20 cellular contexts compared by ENCODE assay signal in genomic region chrX:3465017-3465416, GRCh38.
"Had no signal": no experiment of that assay in that cellular context is flagged by ENCODE, and none has a peak within 500 bp of the region (broad histone marks: within the 10 kb centered on the region; RNA-seq: fewer than 3 reads in every experiment).

No MANE protein-coding gene starts in this region.

- H3K27me3 Mint-ChIP-seq: dendritic cell treated with granulocyte-macrophage colony-stimulating factor and Interleukin-4, amounts not matched to agents 40 ng/mL and 50 ng/mL, for 4 days; effector memory CD8-positive, alpha-beta T cell had no signal

- H3K4me3 Mint-ChIP-seq: dendritic cell treated with granulocyte-macrophage colony-stimulating factor and Interleukin-4, amounts not matched to agents 40 ng/mL and 50 ng/mL, for 4 days; effector memory CD8-positive, alpha-beta T cell; endodermal cell had no signal

- H3K9me3 Mint-ChIP-seq: dendritic cell treated with granulocyte-macrophage colony-stimulating factor and Interleukin-4, amounts not matched to agents 40 ng/mL and 50 ng/mL, for 4 days had no signal

- DNase-seq: colonic mucosa; cortex of kidney; dermis blood vessel endothelial cell; dorsolateral prefrontal cortex; effector CD4-positive, alpha-beta T cell; effector CD8-positive, alpha-beta T cell; effector memory CD4-positive, alpha-beta T cell; effector memory CD8-positive, alpha-beta T cell; endodermal cell; erythroblast; esophagus squamous epithelium; foreskin fibroblast; foreskin keratinocyte; foreskin melanocyte; gastrocnemius medialis; glutamatergic neuron; head of caudate nucleus; heart left ventricle; heart right ventricle had no signal

- H3K27ac Mint-ChIP-seq: dendritic cell treated with granulocyte-macrophage colony-stimulating factor and Interleukin-4, amounts not matched to agents 40 ng/mL and 50 ng/mL, for 4 days; effector memory CD8-positive, alpha-beta T cell; endodermal cell had no signal
